ENCODE assay signal across 24 cellular contexts in genomic region chr9:77982985-77983662, GRCh38. TPM values are rescaled to one million over a fixed set of nuclear protein-coding genes. Genes with fewer than 3 reads are reported as not detected.
A peak's percentile ranks its signal among the peaks of the same experiment; 100 is the strongest.
DNase-seq lines count a peak whose midpoint lies in the region; ATAC-seq and TF ChIP-seq lines count a peak whose summit lies in the region.
"Had no signal": no experiment of that assay in that cellular context is flagged by ENCODE, and none has a peak within 500 bp of the region (broad histone marks: within the 10 kb centered on the region; RNA-seq: fewer than 3 reads in every experiment).

No MANE protein-coding gene starts in this region.

- H3K27ac ChIP-seq in HL-60 (replicated peaks), result peak overlapping the region; percentile 32
- no peak overlapping the region for H3K27ac ChIP-seq in SJCRH30
- H3K27ac ChIP-seq: heart right ventricle, neural progenitor cell, prostate gland, suprapubic skin, uterus had no signal

- H3K4me3 Mint-ChIP-seq in activated naive CD4-positive, alpha-beta T cell treated with anti-CD3 and anti-CD28 coated beads, Interleukin-2, amount 50 U/mL, for 24 hours, result no peak overlapping the region
- no peak overlapping the region for H3K4me3 Mint-ChIP-seq in activated naive CD8-positive, alpha-beta T cell treated with anti-CD3 and anti-CD28 coated beads for 36 hours
- no peak overlapping the region for H3K4me3 Mint-ChIP-seq in neural crest cell
- H3K4me3 Mint-ChIP-seq: activated CD4-positive, alpha-beta T cell treated with anti-CD3 and anti-CD28 coated beads, Interleukin-2, amount 10 ng/mL, durations not matched to agents 7 days and 5 days; neural progenitor cell had no signal

- H3K36me3 Mint-ChIP-seq in activated naive CD4-positive, alpha-beta T cell treated with anti-CD3 and anti-CD28 coated beads, Interleukin-2, amount 50 U/mL, for 24 hours, result no peaks in the 10 kb centered on the region
- H3K36me3 Mint-ChIP-seq in activated naive CD8-positive, alpha-beta T cell treated with anti-CD3 and anti-CD28 coated beads for 36 hours, result peaks cover 10% of the 10 kb centered on the region
- no peaks in the 10 kb centered on the region for H3K36me3 Mint-ChIP-seq in neural crest cell (ENCODE audit: low read depth)

- H3K36me3 ChIP-seq in SJCRH30, result no peaks in the 10 kb centered on the region
- H3K36me3 ChIP-seq: heart right ventricle, neural progenitor cell, prostate gland, suprapubic skin, uterus had no signal

- ATAC-seq in HG02759 (IDR thresholded peaks at IDR 0.05; ENCODE audit: unreplicated experiment), result no peak
- no peak for ATAC-seq in HG03442 (IDR thresholded peaks at IDR 0.05; ENCODE audit: unreplicated experiment)
- ATAC-seq: heart right ventricle had no signal

- H3K27me3 Mint-ChIP-seq in activated naive CD4-positive, alpha-beta T cell treated with anti-CD3 and anti-CD28 coated beads, Interleukin-2, amount 50 U/mL, for 24 hours, result no peaks in the 10 kb centered on the region
- no peaks in the 10 kb centered on the region for H3K27me3 Mint-ChIP-seq in activated naive CD8-positive, alpha-beta T cell treated with anti-CD3 and anti-CD28 coated beads for 36 hours
- H3K27me3 Mint-ChIP-seq in neural crest cell (ENCODE audit: low read depth), result no peaks in the 10 kb centered on the region
- H3K27me3 Mint-ChIP-seq: activated CD4-positive, alpha-beta T cell treated with anti-CD3 and anti-CD28 coated beads, Interleukin-2, amount 10 ng/mL, durations not matched to agents 7 days and 5 days had no signal

- TF ChIP-seq CTCF in HL-60 (IDR thresholded peaks at IDR 0.05; ENCODE audit: insufficient read depth, low read length), result no peak
- no peak for TF ChIP-seq CTCF in neural crest cell (conservative IDR thresholded peaks at IDR 0.05)

- H3K4me1 Mint-ChIP-seq in activated naive CD4-positive, alpha-beta T cell treated with anti-CD3 and anti-CD28 coated beads, Interleukin-2, amount 50 U/mL, for 24 hours, result peaks cover 87% of the 10 kb centered on the region
- peaks cover 67% of the 10 kb centered on the region for H3K4me1 Mint-ChIP-seq in activated naive CD8-positive, alpha-beta T cell treated with anti-CD3 and anti-CD28 coated beads for 36 hours
- H3K4me1 Mint-ChIP-seq in neural crest cell, result peaks cover 50% of the 10 kb centered on the region

- H3K4me1 ChIP-seq in SJCRH30, result no peaks in the 10 kb centered on the region
- H3K4me1 ChIP-seq: prostate gland had no signal

- H3K27ac Mint-ChIP-seq in activated naive CD4-positive, alpha-beta T cell treated with anti-CD3 and anti-CD28 coated beads, Interleukin-2, amount 50 U/mL, for 24 hours, result peak overlapping the region; percentile 80
- peak overlapping the region; percentile 44 for H3K27ac Mint-ChIP-seq in activated naive CD8-positive, alpha-beta T cell treated with anti-CD3 and anti-CD28 coated beads for 36 hours
- H3K27ac Mint-ChIP-seq in neural crest cell (ENCODE audit: unreplicated experiment), result peak overlapping the region; percentile 32
- H3K27ac Mint-ChIP-seq: neural progenitor cell had no signal

- H3K27me3 ChIP-seq in HL-60 (ENCODE audit: insufficient read depth, poor library complexity, severe bottlenecking) (no peaks in the 10 kb centered on the region), SJCRH30 (no peaks in the 10 kb centered on the region)
- H3K27me3 ChIP-seq: heart right ventricle, neural progenitor cell, suprapubic skin, uterus had no signal

- H3K9me3 ChIP-seq in SJCRH30 (replicated peaks), result no peaks in the 10 kb centered on the region
- H3K9me3 ChIP-seq: heart right ventricle, prostate gland, suprapubic skin, uterus had no signal

- H3K9me3 Mint-ChIP-seq in activated naive CD4-positive, alpha-beta T cell treated with anti-CD3 and anti-CD28 coated beads, Interleukin-2, amount 50 U/mL, for 24 hours, result no peaks in the 10 kb centered on the region
- no peaks in the 10 kb centered on the region for H3K9me3 Mint-ChIP-seq in activated naive CD8-positive, alpha-beta T cell treated with anti-CD3 and anti-CD28 coated beads for 36 hours
- no peaks in the 10 kb centered on the region for H3K9me3 Mint-ChIP-seq in neural crest cell
- H3K9me3 Mint-ChIP-seq: activated CD4-positive, alpha-beta T cell treated with anti-CD3 and anti-CD28 coated beads, Interleukin-2, amount 10 ng/mL, durations not matched to agents 7 days and 5 days had no signal

- H3K4me3 ChIP-seq in HL-60 (replicated peaks; ENCODE audit: insufficient read depth, low read length), result no peak overlapping the region
- no peak overlapping the region for H3K4me3 ChIP-seq in SJCRH30
- H3K4me3 ChIP-seq: heart right ventricle, neural progenitor cell, prostate gland, suprapubic skin, uterus had no signal

- DNase-seq in activated naive CD4-positive, alpha-beta T cell (lab: John Stamatoyannopoulos, UW), result no peak
- DNase-seq in HL-60 (ENCODE audit: low read depth in 1 of 2, low spot score in 1 of 2) (no peak), neural crest cell (ENCODE audit: low read depth, low spot score) (no peak), SJCRH30 (no peak)
- no peak for DNase-seq in activated naive CD8-positive, alpha-beta T cell treated with anti-CD3 and anti-CD28 coated beads for 36 hours
- DNase-seq: activated CD4-positive, alpha-beta T cell treated with anti-CD3 and anti-CD28 coated beads, Interleukin-2, amount 10 ng/mL, durations not matched to agents 7 days and 5 days; activated CD8-positive, alpha-beta memory T cell treated with anti-CD3 and anti-CD28 coated beads, Interleukin-2, amount 50 U/mL, for 48 hours; activated gamma-delta T cell; aorta; caudate nucleus; GF-D8; heart right ventricle; Karpas-422; midbrain; NCI-H1092; NCI-H2081; SHP77; uterus had no signal

RNA-seq across cellular contexts. Expression of gene GNAQ, which starts 48.5 kb away (rescaled TPM):
- total RNA-seq in activated naive CD8-positive, alpha-beta T cell treated with anti-CD3 and anti-CD28 coated beads for 36 hours, result 10 to 100 TPM; 22.4 to 22.7 TPM
- 53.3 and 59.1 TPM in 2 replicates for total RNA-seq in neural crest cell
- 25.6 and 28.8 TPM in 2 replicates for total RNA-seq in SJCRH30 (2014; rRNA removed; shearing (Covaris generic))
